Comparison of ENCODE assay signal across 26 cellular contexts in the genomic region with DNA sequence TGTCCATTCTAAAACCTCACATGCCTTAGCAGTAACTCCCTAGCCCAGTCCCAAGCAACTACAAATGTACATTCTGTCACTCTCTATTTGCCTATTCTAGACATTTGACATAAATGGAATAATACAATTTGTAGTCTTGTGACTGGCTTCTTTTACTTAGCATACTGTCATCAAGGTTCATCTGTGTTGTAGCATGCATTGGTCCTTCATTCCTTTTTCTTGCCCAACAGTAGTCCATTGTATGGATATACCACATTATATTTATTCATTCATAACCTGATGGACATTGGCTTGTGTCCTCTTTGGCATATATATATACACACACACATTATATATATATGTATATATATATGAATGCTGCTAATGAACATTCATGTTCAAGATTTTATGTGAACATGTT. TPM values are rescaled to one million over a fixed set of nuclear protein-coding genes. Genes with fewer than 3 reads are reported as not detected.
DNase-seq lines count a peak whose midpoint lies in the region; ATAC-seq, FAIRE-seq and TF ChIP-seq lines count a peak whose summit lies in the region.
"Had no signal": no experiment of that assay in that cellular context is flagged by ENCODE, and none has a peak within 500 bp of the region (broad histone marks: within the 10 kb centered on the region; RNA-seq: fewer than 3 reads in every experiment).

No MANE protein-coding gene starts in this region.

- no peaks in the 10 kb centered on the region for H3K9me2 ChIP-seq in SK-N-SH

- H3K4me3 ChIP-seq in SK-N-SH (ENCODE audit: low read depth in 2 of 2, low read length in 1 of 2) = no peak overlapping the region
- no peak overlapping the region for H3K4me3 ChIP-seq in A549
- H3K4me3 ChIP-seq: BLaER1, GM12878 had no signal

- H4K20me1 ChIP-seq in SK-N-SH (ENCODE audit: insufficient read depth) = no peaks in the 10 kb centered on the region

- H2AFZ ChIP-seq in SK-N-SH (ENCODE audit: low read depth) = no peak overlapping the region

- H3K27ac ChIP-seq in SK-N-SH (ENCODE audit: low read depth in 2 of 2, low read length in 1 of 2) (no peak overlapping the region), A549 (peak overlapping the region; percentile 48 to 72; a peak in 5 of 6 replicates), caudate nucleus (ENCODE audit: low read depth, low read length) (no peak overlapping the region)
- H3K27ac ChIP-seq: 22Rv1, BLaER1 had no signal

- DNase-seq in SK-N-SH (no peak), A549 (ENCODE audit: low read depth in 1 of 2, low spot score in 1 of 2) (no peak), SK-MEL-5 (ENCODE audit: low read depth, low spot score) (peak; percentile 83), foreskin melanocyte (peak; percentile 57), caudate nucleus (lab: John Stamatoyannopoulos, UW) (no peak)
- DNase-seq: BE2C; C1 segment of cervical spinal cord; CD4-positive, alpha-beta memory T cell; CD4-positive, CD25-positive, alpha-beta regulatory T cell; CD8-positive, alpha-beta memory T cell; COR-L47; DMS 273 treated with DMSO at 0.1 percent for 48 hours; DMS153; DMS53; DMS79; DND-41; EL; GDM1 had no signal

- H3K4me2 ChIP-seq in SK-N-SH = no peak overlapping the region
- H3K4me2 ChIP-seq in A549 = peak overlapping the region; percentile 67
- H3K4me2 ChIP-seq: BLaER1 had no signal

- TF ChIP-seq RAD21 in SK-N-SH (IDR thresholded peaks at IDR 0.05; ENCODE audit: low read length) = no peak
- no peak for TF ChIP-seq RAD21 in A549 (conservative IDR thresholded peaks at IDR 0.05 in 1 of 2, IDR thresholded peaks at IDR 0.05 in 1 of 2)

- ATAC-seq in SK-N-SH treated with all-trans-retinoic acid at 6 μM for 48 hours (no peak), A549 (no peak), GM19328 (IDR thresholded peaks at IDR 0.05; ENCODE audit: unreplicated experiment) (no peak)
- ATAC-seq: GM12878 had no signal

- H3F3A ChIP-seq in SK-N-SH (replicated peaks; ENCODE audit: insufficient read depth) = peaks cover 4% of the 10 kb centered on the region

- FAIRE-seq in A549 (lab: Jason Lieb, UNC) = peak; percentile 39
- FAIRE-seq: GM12878, GM12892 had no signal

- POLR2A ChIA-PET in SK-N-SH (lab: Yijun Ruan, JAX) (no interaction called here), A549 (lab: Yijun Ruan, JAX) (no interaction called here)

- H3K4me1 ChIP-seq in SK-N-SH (ENCODE audit: control insufficient read depth in 1 of 2, insufficient read depth in 2 of 2, low read depth in 1 of 2, low read length in 1 of 2) (peaks cover 0 to 7% of the 10 kb centered on the region in 2 experiments; a peak in 1 of 4 replicates), A549 (peaks cover 37% of the 10 kb centered on the region)
- H3K4me1 ChIP-seq: BE2C had no signal

- CTCF ChIA-PET in SK-N-SH (lab: Yijun Ruan, JAX) (no interaction called here), A549 (lab: Yijun Ruan, JAX) (interaction anchor here (1.6 to 1.7 kb wide), 2 partner anchors 81 kb away, joined by 5 read pairs; a partner anchor contains a TSS)

- TF ChIP-seq EP300 in SK-N-SH (IDR thresholded peaks at IDR 0.05; ENCODE audit: borderline replicate concordance in 1 of 2, low read depth in 1 of 2, low read length in 1 of 2) = no peak
- TF ChIP-seq EP300 in A549 (IDR thresholded peaks at IDR 0.05) = no peak

- TF ChIP-seq CTCF in SK-N-SH (IDR thresholded peaks at IDR 0.05) (no peak), A549 (IDR thresholded peaks at IDR 0.05) (no peak)

- H3K36me3 ChIP-seq in SK-N-SH (replicated peaks in 1 of 2; ENCODE audit: control insufficient read depth in 1 of 2, insufficient read depth in 2 of 2, low read length in 1 of 2) = peaks cover 0 to 4% of the 10 kb centered on the region in 2 experiments
- H3K36me3 ChIP-seq: BE2C had no signal

- H3K27me3 ChIP-seq in SK-N-SH (ENCODE audit: insufficient read depth) = no peaks in the 10 kb centered on the region

- no peaks in the 10 kb centered on the region for H3K79me2 ChIP-seq in SK-N-SH (ENCODE audit: insufficient read depth)

- H3K9ac ChIP-seq in SK-N-SH = no peak overlapping the region
- H3K9ac ChIP-seq: BLaER1 had no signal

- in situ Hi-C loops in SK-MEL-5 (cut with HindIII; ENCODE audit: low pct_unique_long_range_greater_than_20kb, low sequenced_read_pairs) = no loop called here

- H3K9me3 ChIP-seq in SK-N-SH = no peaks in the 10 kb centered on the region
- no peaks in the 10 kb centered on the region for H3K9me3 ChIP-seq in A549
- H3K9me3 ChIP-seq: BE2C, BLaER1 had no signal

- TF ChIP-seq POLR2A in A549 (IDR thresholded peaks at IDR 0.05; ENCODE audit: low read length) = no peak

TF ChIP-seq in A549, 52 proteins besides CTCF, POLR2A, EP300 and RAD21:
- no peak for TF ChIP-seq JUNB (IDR thresholded peaks at IDR 0.05)
- no peak for TF ChIP-seq CBX8 (IDR thresholded peaks at IDR 0.05)
- TF ChIP-seq NR3C1 (IDR thresholded peaks at IDR 0.05) = no peak
- no peak for TF ChIP-seq CBX2 (IDR thresholded peaks at IDR 0.05; ENCODE audit: borderline replicate concordance, low read depth)
- TF ChIP-seq RCOR1 (IDR thresholded peaks at IDR 0.05; ENCODE audit: low read depth, low read length) = no peak
- TF ChIP-seq JUN (IDR thresholded peaks at IDR 0.05) = no peak
- TF ChIP-seq EHF (CRISPR knock-in tag; IDR thresholded peaks at IDR 0.05) = no peak
- TF ChIP-seq BHLHE40 (IDR thresholded peaks at IDR 0.05; ENCODE audit: low read depth, low read length) = no peak
- no peak for TF ChIP-seq KDM5A (IDR thresholded peaks at IDR 0.05)
- no peak for TF ChIP-seq PHF8 (IDR thresholded peaks at IDR 0.05; ENCODE audit: borderline replicate concordance, low read depth)
- TF ChIP-seq, protein P1, sequence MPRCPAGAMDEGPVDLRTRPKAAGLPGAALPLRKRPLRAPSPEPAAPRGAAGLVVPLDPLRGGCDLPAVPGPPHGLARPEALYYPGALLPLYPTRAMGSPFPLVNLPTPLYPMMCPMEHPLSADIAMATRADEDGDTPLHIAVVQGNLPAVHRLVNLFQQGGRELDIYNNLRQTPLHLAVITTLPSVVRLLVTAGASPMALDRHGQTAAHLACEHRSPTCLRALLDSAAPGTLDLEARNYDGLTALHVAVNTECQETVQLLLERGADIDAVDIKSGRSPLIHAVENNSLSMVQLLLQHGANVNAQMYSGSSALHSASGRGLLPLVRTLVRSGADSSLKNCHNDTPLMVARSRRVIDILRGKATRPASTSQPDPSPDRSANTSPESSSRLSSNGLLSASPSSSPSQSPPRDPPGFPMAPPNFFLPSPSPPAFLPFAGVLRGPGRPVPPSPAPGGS (IDR thresholded peaks at IDR 0.05) = no peak
- no peak for TF ChIP-seq ZSCAN20 (CRISPR knock-in tag; IDR thresholded peaks at IDR 0.05)
- no peak for TF ChIP-seq HDAC2 (IDR thresholded peaks at IDR 0.05)

RNA-seq across cellular contexts. Expression of a gene that starts 2.2 kb away (rescaled TPM):
- polyA plus RNA-seq in SK-N-SH (2012; rRNA removed) = 0.16 TPM in 1 of 2 replicates, not detected in the other
- 0.09 TPM in 2 replicates for polyA plus RNA-seq in SK-N-SH (2012; cell fraction: cytosol; rRNA removed)
- polyA plus RNA-seq in SK-N-SH (2012; cell fraction: nucleus; rRNA removed) = 0.25 and 0.38 TPM in 2 replicates
- 0.09 and 0.15 TPM in 2 replicates for polyA plus RNA-seq in A549 (2011; rRNA removed)
- 0.09 and 0.22 TPM in 2 replicates for polyA plus RNA-seq in A549 (2012; cell fraction: cytosol; rRNA removed)
- 0.34 and 0.46 TPM in 2 replicates for polyA plus RNA-seq in A549 (2012; cell fraction: nucleus; rRNA removed)
- polyA plus RNA-seq in A549 (2017; fragmentation: RNase III; extraction: RNeasy Plus Mini Kit Qiagen cat#74134 plus additional on column Dnase treatment) = 0.17 to 0.36 TPM (median 0.25 TPM) in 3 replicates
- polyA minus RNA-seq in A549 (2011; rRNA and poly(A)+ RNA removed) = 0.29 and 1.1 TPM in 2 replicates
- total RNA-seq in SK-MEL-5 (2014; rRNA removed; shearing (Covaris generic)) = not detected in 2 replicates
- polyA plus RNA-seq in SK-MEL-5 (2015; cell fraction: cytosol; rRNA removed) = not detected in 2 replicates
- polyA plus RNA-seq in SK-MEL-5 (2015; cell fraction: nucleus; rRNA removed) = 3.1 TPM in 1 of 2 replicates, not detected in the other
- total RNA-seq: A172; A673; CD4-positive, alpha-beta memory T cell had no signal
- polyA plus RNA-seq: CD4-positive, alpha-beta memory T cell; CD4-positive, CD25-positive, alpha-beta regulatory T cell; CD8-positive, alpha-beta memory T cell had no signal

RNA-seq across cellular contexts. Expression of a gene that starts 39.5 kb away (rescaled TPM):
- polyA plus RNA-seq in SK-N-SH (2012; rRNA removed) = 7.1 and 11.9 TPM in 2 replicates
- 7.2 and 8.2 TPM in 2 replicates for polyA plus RNA-seq in SK-N-SH (2012; cell fraction: cytosol; rRNA removed)
- 11.9 and 20.3 TPM in 2 replicates for polyA plus RNA-seq in SK-N-SH (2012; cell fraction: nucleus; rRNA removed)
- 20.8 and 30.1 TPM in 2 replicates for polyA plus RNA-seq in A549 (2011; rRNA removed)
- polyA plus RNA-seq in A549 (2012; cell fraction: cytosol; rRNA removed) = 6.7 and 8.4 TPM in 2 replicates
- 6.6 and 9.5 TPM in 2 replicates for polyA plus RNA-seq in A549 (2012; cell fraction: nucleus; rRNA removed)
- 12.1 to 12.9 TPM (median 12.7 TPM) in 3 replicates for polyA plus RNA-seq in A549 (2017; fragmentation: RNase III; extraction: RNeasy Plus Mini Kit Qiagen cat#74134 plus additional on column Dnase treatment)
- polyA minus RNA-seq in A549 (2011; rRNA and poly(A)+ RNA removed) = 39.7 and 56.6 TPM in 2 replicates
- total RNA-seq in SK-MEL-5 (2014; rRNA removed; shearing (Covaris generic)) = 22.6 and 23.3 TPM in 2 replicates
- 15.9 and 17.1 TPM in 2 replicates for polyA plus RNA-seq in SK-MEL-5 (2015; cell fraction: cytosol; rRNA removed)
- 31.0 and 31.4 TPM in 2 replicates for polyA plus RNA-seq in SK-MEL-5 (2015; cell fraction: nucleus; rRNA removed)

RNA-seq across cellular contexts. Expression of a gene that starts 41.8 kb away (rescaled TPM):
- polyA plus RNA-seq in SK-N-SH (2012; rRNA removed) (69.7 and 72.4 TPM in 2 replicates), A549 (2011; rRNA removed) (16.1 and 23.4 TPM in 2 replicates), A549 (2017; fragmentation: RNase III; extraction: RNeasy Plus Mini Kit Qiagen cat#74134 plus additional on column Dnase treatment) (8.5 to 9.1 TPM (median 8.9 TPM) in 3 replicates)
- polyA plus RNA-seq in SK-N-SH (2012; cell fraction: cytosol; rRNA removed) = 70.9 and 74.8 TPM in 2 replicates
- 35.5 and 45.1 TPM in 2 replicates for polyA plus RNA-seq in SK-N-SH (2012; cell fraction: nucleus; rRNA removed)
- polyA plus RNA-seq in A549 (2012; cell fraction: cytosol; rRNA removed) = 23.5 and 24.2 TPM in 2 replicates
- polyA plus RNA-seq in A549 (2012; cell fraction: nucleus; rRNA removed) = 10.0 and 12.5 TPM in 2 replicates
- polyA minus RNA-seq in A549 (2011; rRNA and poly(A)+ RNA removed) = 7.6 and 8.4 TPM in 2 replicates
- 10.0 and 11.7 TPM in 2 replicates for total RNA-seq in SK-MEL-5 (2014; rRNA removed; shearing (Covaris generic))
- 8.6 and 8.9 TPM in 2 replicates for polyA plus RNA-seq in SK-MEL-5 (2015; cell fraction: cytosol; rRNA removed)
- polyA plus RNA-seq in SK-MEL-5 (2015; cell fraction: nucleus; rRNA removed) = 9.1 and 9.8 TPM in 2 replicates

Comparison
In these comparisons a context has a peak if more than half of its experiments do, and no peak if none do; other contexts are left out.
1. DNase-seq: peak in SK-MEL-5 (single experiment) and foreskin melanocyte (single experiment); none in SK-N-SH (single experiment), A549 (0 of 2) and caudate nucleus (0 of 61).
2. H3K27ac ChIP-seq: peak in A549 (2 of 2); none in SK-N-SH (0 of 2) and caudate nucleus (single experiment).